Comparison of ENCODE assay signal across 1 cellular context in the genomic region with DNA sequence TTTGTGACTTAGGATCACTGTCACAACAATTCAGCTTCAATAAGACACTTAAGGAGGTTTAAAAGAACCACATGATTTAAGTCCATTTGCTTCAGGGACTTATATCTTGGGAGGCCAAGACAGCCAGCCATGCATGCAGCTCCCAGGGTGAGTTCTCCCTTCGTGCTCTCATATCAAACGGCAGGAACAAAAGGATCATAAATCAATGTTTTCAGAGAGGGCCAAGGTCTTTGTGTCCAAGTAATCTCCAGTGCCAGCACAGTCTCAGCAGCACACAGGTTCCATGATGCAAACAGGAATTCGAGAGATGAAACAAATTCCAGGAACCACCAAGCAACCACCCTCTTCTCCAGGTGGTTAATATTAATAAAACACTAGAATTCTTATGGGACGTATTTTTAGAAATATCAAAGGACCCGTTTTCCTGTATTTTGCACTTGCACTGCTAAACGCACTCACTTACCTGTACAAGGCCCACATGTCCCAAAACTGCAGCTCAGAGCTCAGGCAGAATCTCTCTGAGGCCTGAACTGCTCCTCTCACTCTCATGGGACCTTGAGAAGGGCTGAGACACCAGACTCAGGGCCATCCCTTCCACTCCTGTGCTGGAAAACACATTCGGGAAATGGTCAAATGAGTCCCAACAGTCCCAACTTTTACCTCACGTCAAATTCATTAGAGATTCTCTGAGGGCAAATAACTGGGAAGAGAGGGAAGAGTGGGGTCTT.
A peak's percentile ranks its signal among the peaks of the same experiment; 100 is the strongest.
TF ChIP-seq lines count a peak whose summit lies in the region.

No MANE protein-coding gene starts in this region.

TF ChIP-seq in Ishikawa, 13 proteins besides CTCF, POLR2A, EP300 and RAD21 (continued from another document):
- TF ChIP-seq, protein P1, sequence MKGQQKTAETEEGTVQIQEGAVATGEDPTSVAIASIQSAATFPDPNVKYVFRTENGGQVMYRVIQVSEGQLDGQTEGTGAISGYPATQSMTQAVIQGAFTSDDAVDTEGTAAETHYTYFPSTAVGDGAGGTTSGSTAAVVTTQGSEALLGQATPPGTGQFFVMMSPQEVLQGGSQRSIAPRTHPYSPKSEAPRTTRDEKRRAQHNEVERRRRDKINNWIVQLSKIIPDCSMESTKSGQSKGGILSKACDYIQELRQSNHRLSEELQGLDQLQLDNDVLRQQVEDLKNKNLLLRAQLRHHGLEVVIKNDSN (IDR thresholded peaks at IDR 0.05), result no peak
- TF ChIP-seq, protein P2, sequence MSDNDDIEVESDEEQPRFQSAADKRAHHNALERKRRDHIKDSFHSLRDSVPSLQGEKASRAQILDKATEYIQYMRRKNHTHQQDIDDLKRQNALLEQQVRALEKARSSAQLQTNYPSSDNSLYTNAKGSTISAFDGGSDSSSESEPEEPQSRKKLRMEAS (IDR thresholded peaks at IDR 0.05), result peak; percentile 60
TF ChIP-seq in Ishikawa: peak in this region for 7.
